ENCODE assay signal across 14 cellular contexts in the genomic region with DNA sequence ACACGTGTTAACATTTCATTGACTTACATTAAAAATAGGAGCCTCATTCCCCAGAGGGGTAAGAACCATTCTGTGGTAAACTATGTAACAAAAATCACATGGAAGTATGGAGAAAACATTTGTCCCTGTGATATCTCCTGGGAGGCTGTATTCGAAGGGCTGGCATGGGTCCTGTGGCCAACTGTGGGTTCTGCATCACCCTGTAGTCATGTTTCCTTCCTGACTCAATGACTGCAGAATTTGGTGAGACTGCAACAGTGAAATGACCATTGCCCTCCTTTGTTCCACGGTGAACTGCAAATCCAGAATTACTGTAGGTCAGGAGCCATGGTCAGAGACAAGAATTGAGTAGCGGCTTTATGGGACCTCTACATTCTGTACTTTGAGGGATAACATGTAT. TPM values are rescaled to one million over a fixed set of nuclear protein-coding genes. Genes with fewer than 3 reads are reported as not detected.
A peak's percentile ranks its signal among the peaks of the same experiment; 100 is the strongest.
DNase-seq lines count a peak whose midpoint lies in the region; ATAC-seq and TF ChIP-seq lines count a peak whose summit lies in the region.
"Had no signal": no experiment of that assay in that cellular context is flagged by ENCODE, and none has a peak within 500 bp of the region (broad histone marks: within the 10 kb centered on the region; RNA-seq: fewer than 3 reads in every experiment).

No MANE protein-coding gene starts in this region.

- H3K27ac Mint-ChIP-seq in glutamatergic neuron (ENCODE audit: unreplicated experiment) (no peak overlapping the region), progenitor cell of endocrine pancreas (no peak overlapping the region)
- H3K27ac Mint-ChIP-seq in activated CD4-positive, alpha-beta T cell treated with anti-CD3 and anti-CD28 coated beads for 36 hours = no peak overlapping the region

- H3K4me1 Mint-ChIP-seq in glutamatergic neuron (ENCODE audit: low read depth, unreplicated experiment) = peaks cover 20% of the 10 kb centered on the region
- H3K4me1 Mint-ChIP-seq in progenitor cell of endocrine pancreas (ENCODE audit: low read depth) = peaks cover 9% of the 10 kb centered on the region
- H3K4me1 Mint-ChIP-seq in activated CD4-positive, alpha-beta T cell treated with anti-CD3 and anti-CD28 coated beads for 36 hours = peaks cover 17% of the 10 kb centered on the region

- CTCF ChIA-PET in activated CD4-positive, alpha-beta T cell treated with anti-CD3 and anti-CD28 coated beads for 36 hours (lab: Charles Lee) = no interaction called here

- H3K9me3 Mint-ChIP-seq in glutamatergic neuron (ENCODE audit: unreplicated experiment) (peaks cover 9% of the 10 kb centered on the region), progenitor cell of endocrine pancreas (ENCODE audit: low read depth) (no peaks in the 10 kb centered on the region)
- H3K9me3 Mint-ChIP-seq in activated CD4-positive, alpha-beta T cell treated with anti-CD3 and anti-CD28 coated beads for 36 hours (ENCODE audit: low read depth) = no peaks in the 10 kb centered on the region

- peaks cover 3% of the 10 kb centered on the region for H3K36me3 Mint-ChIP-seq in glutamatergic neuron (ENCODE audit: unreplicated experiment)
- H3K36me3 Mint-ChIP-seq in progenitor cell of endocrine pancreas (ENCODE audit: insufficient read depth) = no peaks in the 10 kb centered on the region
- H3K36me3 Mint-ChIP-seq in activated CD4-positive, alpha-beta T cell treated with anti-CD3 and anti-CD28 coated beads for 36 hours (ENCODE audit: low read depth) = peaks cover 8% of the 10 kb centered on the region

- no peak for ATAC-seq in HG02623 (IDR thresholded peaks at IDR 0.05; ENCODE audit: unreplicated experiment)
- ATAC-seq in activated CD4-positive, alpha-beta T cell treated with anti-CD3 and anti-CD28 coated beads for 36 hours = no peak

- H3K27me3 Mint-ChIP-seq in glutamatergic neuron (ENCODE audit: unreplicated experiment) = peaks cover 12% of the 10 kb centered on the region
- peaks cover 17% of the 10 kb centered on the region for H3K27me3 Mint-ChIP-seq in progenitor cell of endocrine pancreas
- no peaks in the 10 kb centered on the region for H3K27me3 Mint-ChIP-seq in activated CD4-positive, alpha-beta T cell treated with anti-CD3 and anti-CD28 coated beads for 36 hours

- H3K4me3 Mint-ChIP-seq in glutamatergic neuron (ENCODE audit: unreplicated experiment) = peak overlapping the region; percentile 38
- no peak overlapping the region for H3K4me3 Mint-ChIP-seq in progenitor cell of endocrine pancreas (ENCODE audit: low read depth)
- H3K4me3 Mint-ChIP-seq in activated CD4-positive, alpha-beta T cell treated with anti-CD3 and anti-CD28 coated beads for 36 hours = no peak overlapping the region

- TF ChIP-seq CTCF in glutamatergic neuron (IDR thresholded peaks at IDR 0.05; ENCODE audit: partially characterized antibody, unreplicated experiment) = no peak
- no peak for TF ChIP-seq CTCF in progenitor cell of endocrine pancreas (IDR thresholded peaks at IDR 0.05; ENCODE audit: unreplicated experiment)

- in situ Hi-C loops in ACHN (cut with HindIII; ENCODE audit: low pct_ligation_motif_present, low pct_unique_long_range_greater_than_20kb, low sequenced_read_pairs) = no loop called here

- intact Hi-C loops in activated CD4-positive, alpha-beta T cell treated with anti-CD3 and anti-CD28 coated beads for 36 hours (cut with DNase I, micrococcal nuclease) = loop anchor here (5.0 to 10.0 kb wide), 8 partner anchors 178 to 1132 kb away; a partner anchor contains a TSS

- POLR2A ChIA-PET in activated CD4-positive, alpha-beta T cell treated with anti-CD3 and anti-CD28 coated beads for 36 hours (lab: Charles Lee) = no interaction called here

- DNase-seq in ACHN (peak; percentile 48), HT1080 (ENCODE audit: low read depth) (peak; percentile 87), amniotic stem cell (lab: John Stamatoyannopoulos, UW) (peak; percentile 17), glutamatergic neuron (no peak), NCI-H524 treated with DMSO at 0.1 percent for 48 hours (lab: John Stamatoyannopoulos, UW) (no peak), progenitor cell of endocrine pancreas (ENCODE audit: low spot score, unreplicated experiment) (no peak)
- DNase-seq in activated CD4-positive, alpha-beta T cell treated with anti-CD3 and anti-CD28 coated beads for 36 hours = no peak
- DNase-seq: activated gamma-delta T cell, DMS 273 treated with DMSO at 0.1 percent for 48 hours, NCI-H1436, NCI-H510A treated with DMSO at 0.1 percent for 48 hours, spleen, thyroid gland had no signal

RNA-seq across cellular contexts. Expression of a gene that starts 3.6 kb away (rescaled TPM):
- total RNA-seq in HT1080 (2014; rRNA removed; shearing (Covaris generic)) = 22.9 and 35.2 TPM in 2 replicates
- 18.4 and 24.7 TPM in 2 replicates for polyA plus RNA-seq in HT1080 (2015; cell fraction: cytosol; rRNA removed)
- polyA plus RNA-seq in HT1080 (2015; cell fraction: nucleus; rRNA removed) = 31.9 and 32.0 TPM in 2 replicates
- 162 TPM for total RNA-seq in glutamatergic neuron (ENCODE audit: unreplicated experiment)
- total RNA-seq in progenitor cell of endocrine pancreas = 1.2 and 1.7 TPM in 2 replicates
- 10 to 100 TPM; 32.0 to 49.0 TPM for total RNA-seq in activated CD4-positive, alpha-beta T cell treated with anti-CD3 and anti-CD28 coated beads for 36 hours

Comparison
In these comparisons a context has a peak if more than half of its experiments do, and no peak if none do; other contexts are left out.
1. DNase-seq: peak in ACHN (single experiment), HT1080 (single experiment) and amniotic stem cell (single experiment); none in glutamatergic neuron (single experiment), NCI-H524 treated with DMSO at 0.1 percent for 48 hours (single experiment), progenitor cell of endocrine pancreas (single experiment) and activated CD4-positive, alpha-beta T cell treated with anti-CD3 and anti-CD28 coated beads for 36 hours (single experiment).